Comparison of ENCODE assay signal across 10 cellular contexts in the genomic region with DNA sequence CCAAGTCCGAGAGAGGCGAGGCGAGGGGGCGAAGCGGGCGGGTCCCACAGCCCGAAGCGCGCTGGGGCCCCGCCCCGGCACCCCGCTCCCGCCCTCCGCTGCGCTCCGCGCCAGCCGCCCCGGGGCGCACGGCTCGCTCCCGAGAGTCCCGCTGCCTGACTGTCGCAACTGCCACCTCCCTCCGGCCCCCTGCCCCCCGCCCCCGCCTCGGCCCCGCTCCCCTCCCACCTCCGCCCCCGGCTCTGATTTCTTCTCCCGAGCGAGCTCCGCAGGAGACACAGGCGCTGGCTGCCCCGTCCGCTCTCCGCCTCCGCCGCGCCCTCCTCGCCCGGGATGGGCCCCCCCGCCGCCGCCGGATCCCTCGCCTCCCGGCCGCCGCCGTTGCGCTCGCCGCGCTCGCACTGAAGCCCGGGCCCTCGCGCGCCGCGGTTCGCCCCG. TPM values are rescaled to one million over a fixed set of nuclear protein-coding genes. Genes with fewer than 3 reads are reported as not detected.
DNase-seq lines count a peak whose midpoint lies in the region; ATAC-seq and TF ChIP-seq lines count a peak whose summit lies in the region.
"Had no signal": no experiment of that assay in that cellular context is flagged by ENCODE, and none has a peak within 500 bp of the region (broad histone marks: within the 10 kb centered on the region; RNA-seq: fewer than 3 reads in every experiment).

A gene (plus strand): TSS at position 250 of the 438 bp plus-strand sequence. CDS start 233 bp downstream, outside the sequence.

- H3K27me3 Mint-ChIP-seq in activated T-cell treated with anti-CD3 and anti-CD28 coated beads, Interleukin-2, amount 50 U/mL, for 4 hours (ENCODE audit: low read depth) = peaks cover 82% of the 10 kb centered on the region
- H3K27me3 Mint-ChIP-seq in brain (peaks cover 97% of the 10 kb centered on the region), memory B cell (peaks cover 50% of the 10 kb centered on the region)

- TF ChIP-seq POLR2A in transverse colon (IDR thresholded peaks at IDR 0.05) = no peak

- H3K9me3 ChIP-seq in transverse colon = no peaks in the 10 kb centered on the region

- H3K27ac Mint-ChIP-seq in brain (no peak within 1 kb of the TSS), memory B cell (peak within 1 kb of the TSS; percentile 40)

- H3K27ac ChIP-seq in transverse colon = peak within 1 kb of the TSS in 2 of 4 donors; percentile 6 to 11

- intact Hi-C loops in transverse colon (cut with DNase I; ENCODE audit: low total_unique reads) = no loop called here

- WGBS in transverse colon (ENCODE audit: low coverage in 1 of 2), 2 donors = 1% methylated on average over 31 of the region's 66 CpGs; no CpG with 5 or more reads in 1 of the 2 donors

- peaks cover 16% of the 10 kb centered on the region for H3K4me1 Mint-ChIP-seq in activated T-cell treated with anti-CD3 and anti-CD28 coated beads, Interleukin-2, amount 50 U/mL, for 4 hours (ENCODE audit: low read depth)
- H3K4me1 Mint-ChIP-seq in brain (peaks cover 31% of the 10 kb centered on the region), memory B cell (peaks cover 12% of the 10 kb centered on the region)

- peaks cover 6 to 20% (median 12%) of the 10 kb centered on the region in 4 donors for H3K4me1 ChIP-seq in transverse colon

- H3K4me3 ChIP-seq in transverse colon = peak within 1 kb of the TSS in 3 of 4 donors; percentile 21 to 48 (median 30)

- no peak for DNase-seq in activated T-cell treated with anti-CD3 and anti-CD28 coated beads, Interleukin-2, amount 50 U/mL, for 4 hours
- no peak for DNase-seq in activated T-cell treated with anti-CD3 and anti-CD28 coated beads, Interleukin-2, amount 50 U/mL, for 1 hour
- DNase-seq in memory B cell (ENCODE audit: low spot score in 2 of 2) = no peak
- no peak for DNase-seq in transverse colon
- no peak for DNase-seq in hepatic stellate cell (ENCODE audit: low spot score)
- DNase-seq in activated CD4-positive, CD25-positive, alpha-beta regulatory T cell treated with anti-CD3 and anti-CD28 coated beads, Interleukin-2, amount 50 U/mL, for 72 hours = no peak
- DNase-seq in NCI-H524 treated with DMSO at 0.1 percent for 48 hours (lab: John Stamatoyannopoulos, UW) = no peak
- DNase-seq: midbrain, NCI-H1436 treated with DMSO at 0.1 percent for 48 hours had no signal

- peaks cover 98% of the 10 kb centered on the region for H3K27me3 ChIP-seq in transverse colon

- in situ Hi-C loops in transverse colon (cut with MboI; ENCODE audit: low pct_ligation_motif_present in 1 of 4, low pct_unique_long_range_greater_than_20kb in 1 of 4, low sequenced_read_pairs in 3 of 4) = no loop called here

- H3K9me3 Mint-ChIP-seq in activated T-cell treated with anti-CD3 and anti-CD28 coated beads, Interleukin-2, amount 50 U/mL, for 4 hours = no peaks in the 10 kb centered on the region
- H3K9me3 Mint-ChIP-seq in brain (peaks cover 0 to 8% (median 2%) of the 10 kb centered on the region in 5 experiments), memory B cell (no peaks in the 10 kb centered on the region)

- no peak for TF ChIP-seq CTCF in brain (conservative IDR thresholded peaks at IDR 0.05)
- no peak for TF ChIP-seq CTCF in transverse colon (IDR thresholded peaks at IDR 0.05)

- peak within 1 kb of the TSS; percentile 60 for H3K4me3 Mint-ChIP-seq in activated T-cell treated with anti-CD3 and anti-CD28 coated beads, Interleukin-2, amount 50 U/mL, for 4 hours
- peak within 1 kb of the TSS; percentile 80 to 89 (median 82) for H3K4me3 Mint-ChIP-seq in brain
- peak within 1 kb of the TSS; percentile 79 for H3K4me3 Mint-ChIP-seq in memory B cell

- no peaks in the 10 kb centered on the region for H3K36me3 ChIP-seq in transverse colon

- no peak for TF ChIP-seq EP300 in transverse colon (IDR thresholded peaks at IDR 0.05; ENCODE audit: low read depth)

- H3K36me3 Mint-ChIP-seq in activated T-cell treated with anti-CD3 and anti-CD28 coated beads, Interleukin-2, amount 50 U/mL, for 4 hours (ENCODE audit: insufficient read depth) = no peaks in the 10 kb centered on the region
- H3K36me3 Mint-ChIP-seq in brain (no peaks in the 10 kb centered on the region), memory B cell (no peaks in the 10 kb centered on the region)

- ATAC-seq in activated T-cell treated with anti-CD3 and anti-CD28 coated beads, Interleukin-2, amount 50 U/mL, for 4 hours = peak; percentile 47 to 72
- peak; percentile 50 for ATAC-seq in memory B cell (ENCODE audit: low read depth)

RNA-seq across cellular contexts. Expression of the gene that starts here (rescaled TPM):
- under 1 TPM in 1 of 3 donors, not detected in 2; 0.11 TPM for total RNA-seq in activated T-cell treated with anti-CD3 and anti-CD28 coated beads, Interleukin-2, amount 50 U/mL, for 4 hours
- 0.56 TPM for polyA plus RNA-seq in brain (ENCODE audit: insufficient read depth, low read depth, low replicate concordance)
- 100 to 1,000 TPM in 1 of 4 donors, 1 to 10 TPM in 1, under 1 TPM in 1, not detected in 1; 0.82 to 164 (median 1.7) TPM for total RNA-seq in transverse colon

Comparison
In these comparisons a context has a peak if more than half of its experiments do, and no peak if none do; other contexts are left out.
1. Peak in ATAC-seq in activated T-cell treated with anti-CD3 and anti-CD28 coated beads, Interleukin-2, amount 50 U/mL, for 4 hours; RNA of the gene not detected or under 1 TPM.